Comparison of ENCODE assay signal across 21 cellular contexts in genomic region chr7:36039243-36039642, GRCh38.
"Had no signal": no experiment of that assay in that cellular context is flagged by ENCODE, and none has a peak within 500 bp of the region (broad histone marks: within the 10 kb centered on the region; RNA-seq: fewer than 3 reads in every experiment).

No MANE protein-coding gene starts in this region.

- DNase-seq: activated CD4-positive, alpha-beta T cell treated with anti-CD3 and anti-CD28 coated beads for 48 hours; activated CD4-positive, CD25-positive, alpha-beta regulatory T cell; activated CD8-positive, alpha-beta T cell treated with anti-CD3 and anti-CD28 coated beads, Interleukin-2, amount 10 ng/mL, durations not matched to agents 7 days and 5 days; activated effector memory CD4-positive, alpha-beta T cell treated with Interleukin-2 at 50 U/mL for 16 hours; activated naive CD4-positive, alpha-beta T cell treated with anti-CD3 and anti-CD28 coated beads, Interleukin-2, amount 10 ng/mL, durations not matched to agents 7 days and 5 days; activated T-cell treated with anti-CD3 and anti-CD28 coated beads, Interleukin-2, amount 50 U/mL, for 4 hours; cerebellar nuclear complex; cortex of kidney; effector CD8-positive, alpha-beta T cell; esophagus squamous epithelium; hippocampal formation; left lung; naive thymus-derived CD8-positive, alpha-beta T cell; sigmoid colon; stimulated activated CD4-positive, alpha-beta T cell treated with anti-CD3 and anti-CD28 coated beads, Interleukin-4, amount 100 ng/mL, for 4 hours; T-cell; T-helper 9 cell had no signal

- H3K4me1 Mint-ChIP-seq: activated naive CD4-positive, alpha-beta T cell treated with anti-CD3 and anti-CD28 coated beads, Interleukin-2, amount 10 ng/mL, durations not matched to agents 7 days and 5 days; stimulated activated memory B cell treated with anti-CD40 and anti-IgM and Interleukin-4, amounts not matched to agents 10 μg/mL and 1 μg/mL and 100 μg/mL, for 72 hours had no signal

- H3K9me3 Mint-ChIP-seq: activated naive CD4-positive, alpha-beta T cell treated with anti-CD3 and anti-CD28 coated beads, Interleukin-2, amount 10 ng/mL, durations not matched to agents 7 days and 5 days; activated T-cell treated with anti-CD3 and anti-CD28 coated beads, Interleukin-2, amount 50 U/mL, for 4 hours; naive thymus-derived CD8-positive, alpha-beta T cell; stimulated activated memory B cell treated with anti-CD40 and anti-IgM and Interleukin-4, amounts not matched to agents 10 μg/mL and 1 μg/mL and 100 μg/mL, for 72 hours; T-cell had no signal

- H3K4me3 ChIP-seq: esophagus squamous epithelium, left lung, sigmoid colon, SK-N-MC, thoracic aorta had no signal

- H3K9ac ChIP-seq: parathyroid adenoma had no signal

- H3K27me3 ChIP-seq: esophagus squamous epithelium, left lung, sigmoid colon had no signal

- ATAC-seq: activated CD8-positive, alpha-beta T cell treated with anti-CD3 and anti-CD28 coated beads, Interleukin-2, amount 10 ng/mL, durations not matched to agents 7 days and 5 days; activated T-cell treated with anti-CD3 and anti-CD28 coated beads, Interleukin-2, amount 50 U/mL, for 4 hours; left lung; naive thymus-derived CD8-positive, alpha-beta T cell; stimulated activated memory B cell treated with anti-CD40 and anti-IgM and Interleukin-4, amounts not matched to agents 10 μg/mL and 1 μg/mL and 100 μg/mL, for 72 hours; T-cell had no signal

- H3K36me3 ChIP-seq: esophagus squamous epithelium, left lung, sigmoid colon, thoracic aorta had no signal

- H3K9me3 ChIP-seq: esophagus squamous epithelium, left lung, sigmoid colon, thoracic aorta had no signal

- H3K36me3 Mint-ChIP-seq: activated naive CD4-positive, alpha-beta T cell treated with anti-CD3 and anti-CD28 coated beads, Interleukin-2, amount 10 ng/mL, durations not matched to agents 7 days and 5 days; naive thymus-derived CD8-positive, alpha-beta T cell; stimulated activated memory B cell treated with anti-CD40 and anti-IgM and Interleukin-4, amounts not matched to agents 10 μg/mL and 1 μg/mL and 100 μg/mL, for 72 hours; T-cell had no signal

- H3K27ac ChIP-seq: sigmoid colon, SK-N-MC, thoracic aorta had no signal

- H3K4me3 Mint-ChIP-seq: activated CD8-positive, alpha-beta T cell treated with anti-CD3 and anti-CD28 coated beads, Interleukin-2, amount 10 ng/mL, durations not matched to agents 7 days and 5 days; activated naive CD4-positive, alpha-beta T cell treated with anti-CD3 and anti-CD28 coated beads, Interleukin-2, amount 10 ng/mL, durations not matched to agents 7 days and 5 days; activated T-cell treated with anti-CD3 and anti-CD28 coated beads, Interleukin-2, amount 50 U/mL, for 4 hours; naive thymus-derived CD8-positive, alpha-beta T cell; stimulated activated memory B cell treated with anti-CD40 and anti-IgM and Interleukin-4, amounts not matched to agents 10 μg/mL and 1 μg/mL and 100 μg/mL, for 72 hours; T-cell had no signal

- H3K27ac Mint-ChIP-seq: activated CD8-positive, alpha-beta T cell treated with anti-CD3 and anti-CD28 coated beads, Interleukin-2, amount 10 ng/mL, durations not matched to agents 7 days and 5 days; activated naive CD4-positive, alpha-beta T cell treated with anti-CD3 and anti-CD28 coated beads, Interleukin-2, amount 10 ng/mL, durations not matched to agents 7 days and 5 days; naive thymus-derived CD8-positive, alpha-beta T cell; stimulated activated memory B cell treated with anti-CD40 and anti-IgM and Interleukin-4, amounts not matched to agents 10 μg/mL and 1 μg/mL and 100 μg/mL, for 72 hours; T-cell had no signal
